ENCODE assay signal across 9 cellular contexts in genomic region chr7:1028775-1029636, GRCh38. TPM values are rescaled to one million over a fixed set of nuclear protein-coding genes. Genes with fewer than 3 reads are reported as not detected.
DNase-seq lines count a peak whose midpoint lies in the region; ATAC-seq and TF ChIP-seq lines count a peak whose summit lies in the region.
"Had no signal": no experiment of that assay in that cellular context is flagged by ENCODE, and none has a peak within 500 bp of the region (broad histone marks: within the 10 kb centered on the region; RNA-seq: fewer than 3 reads in every experiment).

No MANE protein-coding gene starts in this region.

- peak; percentile 88 for ATAC-seq in stimulated activated effector memory CD8-positive, alpha-beta T cell treated with anti-CD3 and anti-CD28 coated beads, Interleukin-12 subunit alpha, Interleukin-12 subunit beta, amount 100 ng/mL, for 72 hours
- ATAC-seq in GM21619 (IDR thresholded peaks at IDR 0.05; ENCODE audit: unreplicated experiment): no peak

- H3K9me3 Mint-ChIP-seq in CD8-positive, alpha-beta memory T cell: peaks cover 0 to 2% (median 0%) of the 10 kb centered on the region in 5 donors
- no peaks in the 10 kb centered on the region for H3K9me3 Mint-ChIP-seq in HFFc6
- no peaks in the 10 kb centered on the region for H3K9me3 Mint-ChIP-seq in stimulated activated effector memory CD8-positive, alpha-beta T cell treated with anti-CD3 and anti-CD28 coated beads, Interleukin-12 subunit alpha, Interleukin-12 subunit beta, amount 100 ng/mL, for 72 hours

- no peaks in the 10 kb centered on the region for H3K9me3 ChIP-seq in CD8-positive, alpha-beta memory T cell (ENCODE audit: low read length)
- H3K9me3 ChIP-seq in PC-9 (ENCODE audit: insufficient read depth, low read depth) (no peaks in the 10 kb centered on the region), esophagus squamous epithelium (no peaks in the 10 kb centered on the region), muscle layer of duodenum (ENCODE audit: control insufficient read depth in 1 of 2, low read length in 2 of 2) (no peaks in the 10 kb centered on the region)

- WGBS in esophagus squamous epithelium, 2 donors: 19 to 62% methylated on average over 4 to 15 of the region's 18 CpGs

- CTCF ChIA-PET in CD8-positive, alpha-beta memory T cell (lab: Charles Lee): interaction anchor here (1.0 kb wide), 1 partner anchor 36 kb away, joined by 4 read pairs; no protein-coding TSS in a partner anchor
- CTCF ChIA-PET in PC-9 (lab: Charles Lee): no interaction called here

- no peaks in the 10 kb centered on the region for H3K9me2 ChIP-seq in PC-9 (ENCODE audit: insufficient read depth)

- POLR2A ChIA-PET in CD8-positive, alpha-beta memory T cell (lab: Charles Lee): interaction anchor here (0.6 to 1.7 kb wide), 2 partner anchors 15 kb away, joined by 3 to 4 read pairs; partner anchors contain the start of gene GPR146
- POLR2A ChIA-PET in PC-9 (lab: Charles Lee; ENCODE audit: unreplicated experiment): interaction anchor here (0.7 kb wide), 1 partner anchor 115 kb away, joined by 3 read pairs; no protein-coding TSS in a partner anchor

- H4K20me1 ChIP-seq in PC-9 (ENCODE audit: insufficient read depth): peaks cover 18% of the 10 kb centered on the region; the same call in 1 of the 2 replicates

- no peaks in the 10 kb centered on the region for H3K27me3 ChIP-seq in CD8-positive, alpha-beta memory T cell (ENCODE audit: insufficient read depth, low read length, poor library complexity, severe bottlenecking)
- H3K27me3 ChIP-seq in PC-9 (ENCODE audit: insufficient read depth, low read depth) (no peaks in the 10 kb centered on the region), esophagus squamous epithelium (no peaks in the 10 kb centered on the region), muscle layer of duodenum (ENCODE audit: low read depth, low read length) (no peaks in the 10 kb centered on the region)

- H3K36me3 Mint-ChIP-seq in CD8-positive, alpha-beta memory T cell: peaks cover 0 to 18% (median 2%) of the 10 kb centered on the region in 3 donors
- peaks cover 16% of the 10 kb centered on the region for H3K36me3 Mint-ChIP-seq in HFFc6 (ENCODE audit: low read depth)
- H3K36me3 Mint-ChIP-seq in stimulated activated effector memory CD8-positive, alpha-beta T cell treated with anti-CD3 and anti-CD28 coated beads, Interleukin-12 subunit alpha, Interleukin-12 subunit beta, amount 100 ng/mL, for 72 hours: peaks cover 6% of the 10 kb centered on the region

- H3K79me2 ChIP-seq in PC-9 (ENCODE audit: low read depth): peaks cover 22% of the 10 kb centered on the region

- BruUV-seq in PC-9 (replicated peaks; lab: Mats Ljungman, UMichigan): TSS peak; percentile 84

- DNase-seq in CD8-positive, alpha-beta memory T cell: peak; percentile 28 to 77 (median 47)
- DNase-seq in HFFc6 (peak; percentile 93), PC-9 (peak; percentile 88 to 91), esophagus squamous epithelium (lab: John Stamatoyannopoulos, UW) (peak; percentile 35)
- peak; percentile 74 to 79 for DNase-seq in activated T-cell treated with anti-CD3 and anti-CD28 coated beads, Interleukin-2, amount 50 U/mL, for 48 hours
- peak; percentile 33 to 75 for DNase-seq in stimulated activated effector memory CD8-positive, alpha-beta T cell treated with anti-CD3 and anti-CD28 coated beads, Interleukin-12 subunit alpha, Interleukin-12 subunit beta, amount 100 ng/mL, for 72 hours (ENCODE audit: low spot score in 2 of 2)

- TF ChIP-seq POLR2A in esophagus squamous epithelium (IDR thresholded peaks at IDR 0.05): peak in 1 of 4 donors; percentile 7

- peak overlapping the region; percentile 69 for H3K4me3 ChIP-seq in CD8-positive, alpha-beta memory T cell (ENCODE audit: low read length)
- H3K4me3 ChIP-seq in PC-9: peak overlapping the region; percentile 69
- peak overlapping the region; percentile 62 to 88 (median 78) for H3K4me3 ChIP-seq in esophagus squamous epithelium
- H3K4me3 ChIP-seq in muscle layer of duodenum (ENCODE audit: low read depth in 1 of 2, low read length in 2 of 2): peak overlapping the region; percentile 44 to 86

- H3K4me2 ChIP-seq in PC-9: peak overlapping the region; percentile 70

- peaks cover 31% of the 10 kb centered on the region for H3K4me1 ChIP-seq in CD8-positive, alpha-beta memory T cell (ENCODE audit: insufficient read depth, low read length)
- H3K4me1 ChIP-seq in PC-9 (replicated peaks; ENCODE audit: insufficient read depth): peaks cover 14% of the 10 kb centered on the region
- peaks cover 16 to 37% (median 16%) of the 10 kb centered on the region in 3 donors for H3K4me1 ChIP-seq in esophagus squamous epithelium
- H3K4me1 ChIP-seq in muscle layer of duodenum (ENCODE audit: control insufficient read depth in 1 of 2, insufficient read depth in 2 of 2, low read length in 2 of 2): peaks cover 4 to 37% of the 10 kb centered on the region in 2 donors

- H3K27ac ChIP-seq in CD8-positive, alpha-beta memory T cell (ENCODE audit: low read depth, low read length): peak overlapping the region; percentile 87
- H3K27ac ChIP-seq in PC-9: peak overlapping the region; percentile 35
- peak overlapping the region; percentile 80 to 98 (median 94) for H3K27ac ChIP-seq in esophagus squamous epithelium
- H3K27ac ChIP-seq in muscle layer of duodenum (ENCODE audit: low read length): peak overlapping the region; percentile 85

- TF ChIP-seq CTCF in HFFc6 (IDR thresholded peaks at IDR 0.05) (no peak), PC-9 (conservative IDR thresholded peaks at IDR 0.05) (no peak), esophagus squamous epithelium (IDR thresholded peaks at IDR 0.05) (no peak)

- H2AFZ ChIP-seq in PC-9: peak overlapping the region; percentile 72

- H3F3A ChIP-seq in PC-9 (ENCODE audit: insufficient read depth, low read depth): 0 out of 2 replicates have a peak, but pooled peaks cover 23% of the 10 kb centered on the region

- intact Hi-C loops in PC-9 (cut with micrococcal nuclease; ENCODE audit: unreplicated experiment): no loop called here
- intact Hi-C loops in esophagus squamous epithelium (cut with DNase I): no loop called here

- peaks cover 0 to 2% of the 10 kb centered on the region in 2 donors for H3K27me3 Mint-ChIP-seq in CD8-positive, alpha-beta memory T cell
- H3K27me3 Mint-ChIP-seq in HFFc6 (ENCODE audit: insufficient read depth): no peaks in the 10 kb centered on the region

- H3K36me3 ChIP-seq in CD8-positive, alpha-beta memory T cell (ENCODE audit: insufficient read depth, low read length): no peaks in the 10 kb centered on the region
- H3K36me3 ChIP-seq in PC-9 (ENCODE audit: low read depth) (no peaks in the 10 kb centered on the region), esophagus squamous epithelium (peaks cover 0 to 23% (median 0%) of the 10 kb centered on the region in 3 donors), muscle layer of duodenum (ENCODE audit: control insufficient read depth in 1 of 2, insufficient read depth in 2 of 2, low read length in 2 of 2) (peaks cover 0 to 18% of the 10 kb centered on the region in 2 donors)

- H3K4me3 Mint-ChIP-seq in CD8-positive, alpha-beta memory T cell: peak overlapping the region; percentile 53 to 89 (median 80)
- H3K4me3 Mint-ChIP-seq in HFFc6: peak overlapping the region; percentile 64
- H3K4me3 Mint-ChIP-seq in stimulated activated effector memory CD8-positive, alpha-beta T cell treated with anti-CD3 and anti-CD28 coated beads, Interleukin-12 subunit alpha, Interleukin-12 subunit beta, amount 100 ng/mL, for 72 hours: peak overlapping the region; percentile 73

- peaks cover 28 to 65% (median 37%) of the 10 kb centered on the region in 3 donors for H3K4me1 Mint-ChIP-seq in CD8-positive, alpha-beta memory T cell
- H3K4me1 Mint-ChIP-seq in HFFc6 (ENCODE audit: low read depth): peaks cover 23% of the 10 kb centered on the region
- H3K4me1 Mint-ChIP-seq in stimulated activated effector memory CD8-positive, alpha-beta T cell treated with anti-CD3 and anti-CD28 coated beads, Interleukin-12 subunit alpha, Interleukin-12 subunit beta, amount 100 ng/mL, for 72 hours: peaks cover 50% of the 10 kb centered on the region

- peak overlapping the region; percentile 63 to 98 (median 88) for H3K27ac Mint-ChIP-seq in CD8-positive, alpha-beta memory T cell
- H3K27ac Mint-ChIP-seq in HFFc6: peak overlapping the region; percentile 82
- peak overlapping the region; percentile 88 for H3K27ac Mint-ChIP-seq in stimulated activated effector memory CD8-positive, alpha-beta T cell treated with anti-CD3 and anti-CD28 coated beads, Interleukin-12 subunit alpha, Interleukin-12 subunit beta, amount 100 ng/mL, for 72 hours

RNA-seq across cellular contexts. Expression of gene GPR146, which starts 15.3 kb away (rescaled TPM):
- total RNA-seq in CD8-positive, alpha-beta memory T cell: under 1 TPM; 0.55 to 0.70 TPM
- polyA plus RNA-seq in CD8-positive, alpha-beta memory T cell: 1.2 TPM
- total RNA-seq in HFFc6 (2021; fragmentation: NEBNext Ultra II Directional; extraction: Animal tissue kit (Norgen Biotek cat#: 25700)): under 1 TPM; 0.26 to 0.92 (median 0.52) TPM
- total RNA-seq in PC-9 (2021) (3.4 and 4.3 TPM in 2 replicates), esophagus squamous epithelium (10 to 100 TPM in 1 of 4 donors, 1 to 10 TPM in 3; 1.1 to 12.8 (median 3.5) TPM)

RNA-seq across cellular contexts. Expression of gene CYP2W1, which starts 46.0 kb away (rescaled TPM):
- not detected for total RNA-seq in CD8-positive, alpha-beta memory T cell
- not detected for polyA plus RNA-seq in CD8-positive, alpha-beta memory T cell
- under 1 TPM in 2 of 6 experiments, not detected in 4; 0.15 to 0.25 TPM for total RNA-seq in HFFc6 (2021; fragmentation: NEBNext Ultra II Directional; extraction: Animal tissue kit (Norgen Biotek cat#: 25700))
- total RNA-seq in PC-9 (2021) (0.63 TPM in 1 of 2 replicates, not detected in the other), esophagus squamous epithelium (under 1 TPM in 1 of 4 donors, not detected in 3; 0.76 TPM)
- total RNA-seq: activated CD8-positive, alpha-beta memory T cell treated with anti-CD3 and anti-CD28 coated beads for 36 hours had no signal

RNA-seq across cellular contexts. Expression of gene COX19, which starts 53.7 kb away (rescaled TPM):
- total RNA-seq in CD8-positive, alpha-beta memory T cell: 10 to 100 TPM; 18.9 to 21.3 TPM
- 25.9 TPM for polyA plus RNA-seq in CD8-positive, alpha-beta memory T cell
- total RNA-seq in HFFc6 (2021; fragmentation: NEBNext Ultra II Directional; extraction: Animal tissue kit (Norgen Biotek cat#: 25700)): 1 to 10 TPM; 5.6 to 7.6 (median 6.5) TPM
- total RNA-seq in PC-9 (2021) (28.9 and 29.3 TPM in 2 replicates), esophagus squamous epithelium (10 to 100 TPM in 1 of 4 donors, 1 to 10 TPM in 3; 4.0 to 13.0 (median 6.9) TPM)

RNA-seq across cellular contexts. Expression of gene GPER1, which starts 58.9 kb away (rescaled TPM):
- not detected for total RNA-seq in CD8-positive, alpha-beta memory T cell
- 0.17 TPM for polyA plus RNA-seq in CD8-positive, alpha-beta memory T cell
- 1 to 10 TPM; 4.6 to 7.1 (median 5.3) TPM for total RNA-seq in HFFc6 (2021; fragmentation: NEBNext Ultra II Directional; extraction: Animal tissue kit (Norgen Biotek cat#: 25700))
- total RNA-seq in PC-9 (2021) (0.37 and 0.85 TPM in 2 replicates), esophagus squamous epithelium (1 to 10 TPM in 3 of 4 donors, under 1 TPM in 1; 0.87 to 2.3 (median 1.5) TPM)
- total RNA-seq: activated CD8-positive, alpha-beta memory T cell treated with anti-CD3 and anti-CD28 coated beads for 36 hours had no signal

Comparison
In these comparisons a context has a peak if more than half of its experiments do, and no peak if none do; other contexts are left out.
1. DNase-seq: peak in every context shown above with its lines; median percentile 93 in HFFc6; 90 in PC-9; 76 in activated T-cell treated with anti-CD3 and anti-CD28 coated beads, Interleukin-2, amount 50 U/mL, for 48 hours; 54 in stimulated activated effector memory CD8-positive, alpha-beta T cell treated with anti-CD3 and anti-CD28 coated beads, Interleukin-12 subunit alpha, Interleukin-12 subunit beta, amount 100 ng/mL, for 72 hours; 47 in CD8-positive, alpha-beta memory T cell; 35 in esophagus squamous epithelium.
2. H3K27ac ChIP-seq: peak in every context shown above with its lines; median percentile 94 in esophagus squamous epithelium; 87 in CD8-positive, alpha-beta memory T cell; 85 in muscle layer of duodenum; 35 in PC-9.